In the genomic region with DNA sequence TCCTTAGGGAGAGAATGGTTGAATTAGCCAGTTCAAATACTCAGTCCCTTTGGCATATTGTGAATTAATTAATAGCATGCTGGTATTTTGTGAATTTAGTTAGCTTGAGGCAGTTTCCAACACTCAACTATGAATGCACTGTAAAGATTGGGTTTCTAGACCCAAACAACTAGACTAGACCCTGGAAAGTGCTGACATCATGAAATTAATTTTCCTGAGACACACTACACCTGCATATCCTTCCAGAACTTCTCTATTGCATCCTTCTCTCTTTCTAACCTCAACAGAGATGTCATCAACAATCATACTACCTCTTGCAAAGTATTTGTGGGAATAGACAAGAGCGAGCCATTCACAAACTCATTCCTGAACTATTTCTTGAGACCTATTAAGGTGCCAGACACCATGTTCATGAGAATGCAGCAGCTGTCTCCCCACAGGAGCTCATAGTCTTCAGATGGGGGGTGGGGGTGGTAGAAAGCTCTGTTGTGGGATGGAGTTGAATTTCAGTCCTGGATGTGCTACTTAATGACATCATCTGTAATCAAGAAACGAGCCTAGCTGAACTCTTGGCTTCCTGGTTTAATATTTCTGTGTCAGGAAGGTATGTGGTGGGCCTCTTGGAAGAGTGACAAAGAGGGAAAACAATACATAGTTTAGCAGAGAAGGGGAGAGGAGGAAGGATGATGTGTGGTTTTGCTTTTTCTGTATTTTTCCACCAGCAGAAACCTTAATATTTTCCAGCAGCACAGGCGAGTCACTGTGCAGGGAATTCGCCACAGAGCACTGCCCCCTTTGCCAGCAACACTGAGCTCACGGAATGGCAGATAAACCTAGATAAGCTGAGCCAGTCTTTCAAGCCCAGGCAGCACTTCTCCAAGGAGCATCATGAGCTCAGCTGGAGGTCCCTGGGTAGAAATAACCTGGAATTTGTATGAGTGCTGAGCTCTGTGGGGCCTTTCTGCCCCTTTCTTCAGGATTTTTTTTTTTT, we compare ENCODE assay signal across 3 cellular contexts.
TF ChIP-seq lines count a peak whose summit lies in the region.

No MANE protein-coding gene starts in this region.

TF ChIP-seq in HEK293, 187 proteins besides CTCF, POLR2A, EP300 and RAD21 (continues in another document):
- TF ChIP-seq PRDM6 (tag by site-specific recombination; IDR thresholded peaks at IDR 0.05) (peak; percentile 63; the same call in 1 of the 2 replicates), ZNF529 (tag by site-specific recombination; IDR thresholded peaks at IDR 0.05; ENCODE audit: insufficient replicate concordance) (no peak), ZNF366 (tag by site-specific recombination; conservative IDR thresholded peaks at IDR 0.05) (peak; percentile 70), ZNF140 (tag by site-specific recombination; IDR thresholded peaks at IDR 0.05) (no peak), ZNF324 (tag by site-specific recombination; IDR thresholded peaks at IDR 0.05) (0 out of 2 replicates have a peak, but pooled peaks have one; percentile 24), ZNF341 (tag by site-specific recombination; IDR thresholded peaks at IDR 0.05; ENCODE audit: low read depth) (0 out of 2 replicates have a peak, but pooled peaks have one; percentile 9), ZBTB44 (tag by site-specific recombination; IDR thresholded peaks at IDR 0.05) (no peak), ZNF501 (tag by site-specific recombination; IDR thresholded peaks at IDR 0.05) (peak; percentile 66), TRIM28 (IDR thresholded peaks at IDR 0.05; ENCODE audit: borderline replicate concordance, low read length) (0 out of 2 replicates have a peak, but pooled peaks have one; percentile 21), ZNF394 (tag by site-specific recombination; IDR thresholded peaks at IDR 0.05; ENCODE audit: borderline replicate concordance) (0 out of 2 replicates have a peak, but pooled peaks have one; percentile 37), ZNF473 (tag by site-specific recombination; IDR thresholded peaks at IDR 0.05) (no peak)
- TF ChIP-seq, protein P1, sequence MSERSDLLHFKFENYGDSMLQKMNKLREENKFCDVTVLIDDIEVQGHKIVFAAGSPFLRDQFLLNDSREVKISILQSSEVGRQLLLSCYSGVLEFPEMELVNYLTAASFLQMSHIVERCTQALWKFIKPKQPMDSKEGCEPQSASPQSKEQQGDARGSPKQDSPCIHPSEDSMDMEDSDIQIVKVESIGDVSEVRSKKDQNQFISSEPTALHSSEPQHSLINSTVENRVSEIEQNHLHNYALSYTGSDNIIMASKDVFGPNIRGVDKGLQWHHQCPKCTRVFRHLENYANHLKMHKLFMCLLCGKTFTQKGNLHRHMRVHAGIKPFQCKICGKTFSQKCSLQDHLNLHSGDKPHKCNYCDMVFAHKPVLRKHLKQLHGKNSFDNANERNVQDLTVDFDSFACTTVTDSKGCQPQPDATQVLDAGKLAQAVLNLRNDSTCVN (tag by site-specific recombination; optimal IDR thresholded peaks at IDR 0.05), result no peak

TF ChIP-seq in K562, 482 proteins besides CTCF, POLR2A, EP300 and RAD21:
- peak; percentile 66 for TF ChIP-seq ZNF316 (IDR thresholded peaks at IDR 0.05)
- peak; percentile 56 for TF ChIP-seq MAFF (IDR thresholded peaks at IDR 0.05; ENCODE audit: low read length)
- TF ChIP-seq SMARCA4 (IDR thresholded peaks at IDR 0.05), result no peak
- no peak for TF ChIP-seq LARP7 (IDR thresholded peaks at IDR 0.05)
- peak; percentile 40 for TF ChIP-seq MAFG (tag; conservative IDR thresholded peaks at IDR 0.05)
- TF ChIP-seq C11orf30 (IDR thresholded peaks at IDR 0.05; ENCODE audit: low read depth), result peak; percentile 38; the same call in 1 of the 2 replicates
- no peak for TF ChIP-seq HOMEZ (CRISPR knock-in tag; IDR thresholded peaks at IDR 0.05)
- peak; percentile 45 for TF ChIP-seq MAFK (IDR thresholded peaks at IDR 0.05; ENCODE audit: low read length)

TF ChIP-seq in HepG2, 621 proteins besides CTCF, POLR2A, EP300 and RAD21:
- TF ChIP-seq ARID5B (CRISPR knock-in tag; IDR thresholded peaks at IDR 0.05) (peak; percentile 9; the same call in 1 of the 2 replicates), ZNF775 (CRISPR knock-in tag; IDR thresholded peaks at IDR 0.05; ENCODE audit: borderline replicate concordance) (no peak), ATF7 (IDR thresholded peaks at IDR 0.05) (peak; percentile 84), ATF7 (CRISPR knock-in tag; IDR thresholded peaks at IDR 0.05) (no peak), MAFK (conservative IDR thresholded peaks at IDR 0.05 in 1 of 2, IDR thresholded peaks at IDR 0.05 in 1 of 2; ENCODE audit: low read length in 2 of 2) (peak; percentile 93 to 96), MED1 (CRISPR knock-in tag; IDR thresholded peaks at IDR 0.05) (peak; percentile 48), ERF (CRISPR knock-in tag; IDR thresholded peaks at IDR 0.05) (no peak), ZNF768 (CRISPR knock-in tag; IDR thresholded peaks at IDR 0.05) (peak; percentile 73), SOX13 (IDR thresholded peaks at IDR 0.05) (no peak), SOX13 (CRISPR knock-in tag; conservative IDR thresholded peaks at IDR 0.05 in 1 of 2, IDR thresholded peaks at IDR 0.05 in 1 of 2) (peak in 1 of 2 experiments; percentile 42; a peak in 1 of 4 replicates), ZNF841 (CRISPR knock-in tag; IDR thresholded peaks at IDR 0.05; ENCODE audit: borderline replicate concordance) (no peak), MAFF (IDR thresholded peaks at IDR 0.05; ENCODE audit: low read depth, low read length) (peak; percentile 93)
TF ChIP-seq in HepG2: peak in this region for 7.
